8 cellular contexts compared by ENCODE assay signal in genomic region chr22:19730662-19731360, GRCh38. TPM values are rescaled to one million over a fixed set of nuclear protein-coding genes. Genes with fewer than 3 reads are reported as not detected.
DNase-seq lines count a peak whose midpoint lies in the region; ATAC-seq and TF ChIP-seq lines count a peak whose summit lies in the region.

No MANE protein-coding gene starts in this region.

- H3K9ac ChIP-seq in neural cell (ENCODE audit: low read length) = peak overlapping the region; percentile 53

- no peaks in the 10 kb centered on the region for H3F3A ChIP-seq in neural cell (ENCODE audit: insufficient read depth, low read length, poor library complexity, severe bottlenecking)

- H3K27ac Mint-ChIP-seq in IgD-negative memory B cell = no peak overlapping the region
- H3K27ac Mint-ChIP-seq in activated T-helper 17 cell treated with anti-CD3 and anti-CD28 coated beads, Interleukin-2, amount 50 U/mL, for 72 hours = no peak overlapping the region

- peaks cover 0 to 2% (median 1%) of the 10 kb centered on the region in 3 donors for H3K4me1 Mint-ChIP-seq in IgD-negative memory B cell
- peaks cover 3% of the 10 kb centered on the region for H3K4me1 Mint-ChIP-seq in activated T-helper 17 cell treated with anti-CD3 and anti-CD28 coated beads, Interleukin-2, amount 50 U/mL, for 72 hours

- H4K20me1 ChIP-seq in neural cell (ENCODE audit: insufficient read depth) = no peaks in the 10 kb centered on the region

- no peaks in the 10 kb centered on the region for H3K36me3 ChIP-seq in neural cell (ENCODE audit: insufficient read depth, low read length)

- TF ChIP-seq EP300 in neural cell (conservative IDR thresholded peaks at IDR 0.05; ENCODE audit: poor library complexity, severe bottlenecking) = no peak

- peak overlapping the region; percentile 30 for H3K4me2 ChIP-seq in neural cell (ENCODE audit: low read length)

- no peaks in the 10 kb centered on the region for H3K79me2 ChIP-seq in neural cell (replicated peaks; ENCODE audit: insufficient read depth, low read length)

- no peaks in the 10 kb centered on the region for H3K9me3 Mint-ChIP-seq in IgD-negative memory B cell
- no peaks in the 10 kb centered on the region for H3K9me3 Mint-ChIP-seq in activated T-helper 17 cell treated with anti-CD3 and anti-CD28 coated beads, Interleukin-2, amount 50 U/mL, for 72 hours

- no peak overlapping the region for H2AFZ ChIP-seq in neural cell (ENCODE audit: low read depth, low read length)

- peaks cover 2% of the 10 kb centered on the region for H3K27me3 Mint-ChIP-seq in IgD-negative memory B cell
- peaks cover 4% of the 10 kb centered on the region for H3K27me3 Mint-ChIP-seq in activated T-helper 17 cell treated with anti-CD3 and anti-CD28 coated beads, Interleukin-2, amount 50 U/mL, for 72 hours

- TF ChIP-seq RAD21 in neural cell (conservative IDR thresholded peaks at IDR 0.05) = peak; percentile 100

- H3K4me3 ChIP-seq in fibroblast of the aortic adventitia (ENCODE audit: low read depth, low read length) (peak overlapping the region; percentile 64), neural cell (ENCODE audit: low read length) (peak overlapping the region; percentile 61)

- H3K9me3 ChIP-seq in neural cell (ENCODE audit: low read length) = no peaks in the 10 kb centered on the region

- DNase-seq in EL (peak; percentile 79), RPMI7951 (ENCODE audit: low read depth) (peak; percentile 61), fibroblast of the aortic adventitia (ENCODE audit: low read depth) (peak; percentile 75)
- peak; percentile 50 to 88 (median 80) for DNase-seq in stimulated activated naive CD4-positive, alpha-beta T cell (lab: John Stamatoyannopoulos, UW)

- no peaks in the 10 kb centered on the region for H3K36me3 Mint-ChIP-seq in IgD-negative memory B cell
- H3K36me3 Mint-ChIP-seq in activated T-helper 17 cell treated with anti-CD3 and anti-CD28 coated beads, Interleukin-2, amount 50 U/mL, for 72 hours (ENCODE audit: low read depth) = no peaks in the 10 kb centered on the region

- H3K27me3 ChIP-seq in neural cell (ENCODE audit: insufficient read depth, low read depth, low read length) = peaks cover 28% of the 10 kb centered on the region

- no peak overlapping the region for H3K27ac ChIP-seq in neural cell (ENCODE audit: low read length)

- peak overlapping the region in 3 of 4 donors; percentile 39 to 88 (median 77) for H3K4me3 Mint-ChIP-seq in IgD-negative memory B cell
- H3K4me3 Mint-ChIP-seq in activated T-helper 17 cell treated with anti-CD3 and anti-CD28 coated beads, Interleukin-2, amount 50 U/mL, for 72 hours = peak overlapping the region; percentile 61

- TF ChIP-seq CTCF in fibroblast of the aortic adventitia (IDR thresholded peaks at IDR 0.05; ENCODE audit: insufficient read depth, low read length) (peak; percentile 95), neural cell (IDR thresholded peaks at IDR 0.05; ENCODE audit: poor library complexity, severe bottlenecking) (peak; percentile 99)

- peak; percentile 91 for ATAC-seq in activated T-helper 17 cell treated with anti-CD3 and anti-CD28 coated beads, Interleukin-2, amount 50 U/mL, for 72 hours (replicated peaks)
- ATAC-seq in HG03025 (IDR thresholded peaks at IDR 0.05; ENCODE audit: low FRiP score, unreplicated experiment) = no peak

- H3K9me2 ChIP-seq in neural cell (ENCODE audit: insufficient read depth, low read length) = no peaks in the 10 kb centered on the region

TF ChIP-seq in neural cell, 6 proteins besides CTCF, POLR2A, EP300 and RAD21:
- TF ChIP-seq MXI1 (conservative IDR thresholded peaks at IDR 0.05; ENCODE audit: poor library complexity, severe bottlenecking) (peak; percentile 33), EZH2 (IDR thresholded peaks at IDR 0.05; ENCODE audit: borderline replicate concordance, insufficient read depth, low read length, poor library complexity, severe bottlenecking) (no peak), SMC3 (conservative IDR thresholded peaks at IDR 0.05; ENCODE audit: poor library complexity) (peak; percentile 100)

RNA-seq across cellular contexts. Expression of gene GP1BB, which starts 7.5 kb away (rescaled TPM):
- polyA plus RNA-seq in IgD-negative memory B cell = 2.0 TPM
- 0.78 TPM in 1 of 2 replicates, not detected in the other for total RNA-seq in RPMI7951 (2014; rRNA removed; shearing (Covaris generic))
- total RNA-seq in activated T-helper 17 cell treated with anti-CD3 and anti-CD28 coated beads, Interleukin-2, amount 50 U/mL, for 72 hours = not detected
- 2.1 and 20.1 TPM in 2 replicates for total RNA-seq in fibroblast of the aortic adventitia (ENCODE audit: low replicate concordance)
- 40.7 and 42.0 TPM in 2 replicates for polyA plus RNA-seq in neural cell
- polyA minus RNA-seq in neural cell = 19.1 and 26.8 TPM in 2 replicates

RNA-seq across cellular contexts. Expression of gene SEPTIN5, which starts 16.5 kb away (rescaled TPM):
- polyA plus RNA-seq in IgD-negative memory B cell (0.43 TPM), neural cell (166 and 170 TPM in 2 replicates)
- total RNA-seq in RPMI7951 (2014; rRNA removed; shearing (Covaris generic)) = 4.0 and 8.2 TPM in 2 replicates
- total RNA-seq in activated T-helper 17 cell treated with anti-CD3 and anti-CD28 coated beads, Interleukin-2, amount 50 U/mL, for 72 hours = under 1 TPM; 0.41 to 0.42 TPM
- total RNA-seq in fibroblast of the aortic adventitia (ENCODE audit: low replicate concordance) = 18.4 and 62.3 TPM in 2 replicates
- polyA minus RNA-seq in neural cell = 117 and 143 TPM in 2 replicates

RNA-seq across cellular contexts. Expression of gene TBX1, which starts 29.8 kb away (rescaled TPM):
- not detected for polyA plus RNA-seq in IgD-negative memory B cell
- total RNA-seq in RPMI7951 (2014; rRNA removed; shearing (Covaris generic)) = not detected in 2 replicates
- not detected for total RNA-seq in activated T-helper 17 cell treated with anti-CD3 and anti-CD28 coated beads, Interleukin-2, amount 50 U/mL, for 72 hours
- total RNA-seq in fibroblast of the aortic adventitia (ENCODE audit: low replicate concordance) = 2.8 TPM in 1 of 2 replicates, not detected in the other
- polyA plus RNA-seq in neural cell = not detected in 2 replicates
- polyA minus RNA-seq in neural cell = not detected in 2 replicates
